In genomic region chr2:202689459-202689858, GRCh38 we compare ENCODE assay signal across 15 cellular contexts.
"Had no signal": no experiment of that assay in that cellular context is flagged by ENCODE, and none has a peak within 500 bp of the region (broad histone marks: within the 10 kb centered on the region; RNA-seq: fewer than 3 reads in every experiment).

No MANE protein-coding gene starts in this region.

- ATAC-seq: effector memory CD8-positive, alpha-beta T cell; upper lobe of right lung had no signal

- H3K27me3 ChIP-seq: SJSA1, upper lobe of right lung had no signal

- H3K27me3 Mint-ChIP-seq: activated CD4-positive, alpha-beta T cell treated with anti-CD3 and anti-CD28 coated beads, Interleukin-2, amount 10 ng/mL, durations not matched to agents 24 days and 14 days; effector memory CD8-positive, alpha-beta T cell; naive B cell had no signal

- H3K36me3 Mint-ChIP-seq: naive B cell had no signal

- H3K27ac Mint-ChIP-seq: activated CD4-positive, alpha-beta T cell treated with anti-CD3 and anti-CD28 coated beads, Interleukin-2, amount 10 ng/mL, durations not matched to agents 24 days and 14 days; activated T-helper 2 cell treated with anti-CD3 and anti-CD28 coated beads, Interferon-gamma antibody, Interleukin-2, Interleukin-4, amounts not matched to agents 10 μg/mL and 5 μg/mL and 100 μg/mL, durations not matched to agents 14 hours and 24 hours and 36 hours had no signal

- DNase-seq: activated CD4-positive, alpha-beta T cell treated with anti-CD3 and anti-CD28 coated beads, Interleukin-2, amount 10 ng/mL, durations not matched to agents 24 days and 14 days; activated CD4-positive, CD25-positive, alpha-beta regulatory T cell; aorta; cerebellar nuclear complex; dermis blood vessel endothelial cell; effector memory CD8-positive, alpha-beta T cell; naive B cell; posterior cingulate gyrus; stimulated activated CD4-positive, alpha-beta T cell treated with anti-CD3 and anti-CD28 coated beads, Interleukin-4, amount 100 ng/mL, for 4 hours; stimulated activated CD8-positive, alpha-beta memory T cell treated with anti-CD3 and anti-CD28 coated beads, Interleukin-4, amount 100 ng/mL, for 48 hours; stimulated activated naive CD8-positive, alpha-beta T cell treated with anti-CD3 and anti-CD28 coated beads, Interleukin-15, Interleukin-2, amounts not matched to agents 100 U/mL and 50 U/mL, for 24 hours; upper lobe of right lung had no signal

- H3K36me3 ChIP-seq: SJSA1, upper lobe of right lung had no signal

- H3K27ac ChIP-seq: epithelial cell of prostate, SJSA1, upper lobe of right lung had no signal

- H3K4me3 Mint-ChIP-seq: activated CD4-positive, alpha-beta T cell treated with anti-CD3 and anti-CD28 coated beads, Interleukin-2, amount 10 ng/mL, durations not matched to agents 24 days and 14 days; effector memory CD8-positive, alpha-beta T cell had no signal

- H3K9me3 Mint-ChIP-seq: activated CD4-positive, alpha-beta T cell treated with anti-CD3 and anti-CD28 coated beads, Interleukin-2, amount 10 ng/mL, durations not matched to agents 24 days and 14 days; activated T-helper 2 cell treated with anti-CD3 and anti-CD28 coated beads, Interferon-gamma antibody, Interleukin-2, Interleukin-4, amounts not matched to agents 10 μg/mL and 5 μg/mL and 100 μg/mL, durations not matched to agents 14 hours and 24 hours and 36 hours; effector memory CD8-positive, alpha-beta T cell; naive B cell had no signal

- H3K4me1 ChIP-seq: SJSA1, upper lobe of right lung had no signal

- H3K4me3 ChIP-seq: SJSA1, upper lobe of right lung had no signal

- H3K9me3 ChIP-seq: SJSA1, upper lobe of right lung had no signal
